ENCODE assay signal across 18 cellular contexts in the genomic region with DNA sequence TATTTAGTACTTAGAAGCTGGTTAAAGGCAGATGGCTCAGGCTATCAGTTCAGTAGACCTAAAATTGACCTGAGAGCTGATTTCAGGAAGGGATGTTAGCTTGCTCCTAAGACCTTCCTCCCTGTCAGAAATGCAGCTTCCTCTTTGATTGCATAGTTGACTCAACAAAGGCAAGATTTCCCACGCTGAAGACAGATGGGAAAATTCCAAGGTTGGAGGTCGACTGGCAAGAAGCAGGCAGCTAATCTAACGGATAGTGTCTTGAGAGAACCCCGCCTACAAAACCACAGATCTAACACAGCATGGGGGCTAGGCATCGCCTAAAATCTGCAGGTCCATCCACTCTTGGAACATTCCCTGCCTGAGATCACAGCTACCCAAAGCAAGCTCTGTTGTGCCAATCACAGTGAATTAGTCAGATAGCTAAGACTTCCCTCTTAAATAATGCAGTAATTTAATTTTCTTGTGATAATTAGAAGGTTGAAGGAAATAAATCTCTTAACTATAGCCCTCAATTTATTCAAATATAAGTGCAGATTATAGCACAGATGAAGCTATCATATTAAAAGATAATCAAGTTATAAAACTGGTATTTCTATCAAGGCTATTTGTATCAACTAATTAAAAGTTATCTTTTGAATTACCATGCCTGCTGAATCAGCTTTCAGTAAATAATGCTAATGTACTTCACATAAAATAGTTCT.
DNase-seq lines count a peak whose midpoint lies in the region; ATAC-seq, FAIRE-seq and TF ChIP-seq lines count a peak whose summit lies in the region.
"Had no signal": no experiment of that assay in that cellular context is flagged by ENCODE, and none has a peak within 500 bp of the region (broad histone marks: within the 10 kb centered on the region; RNA-seq: fewer than 3 reads in every experiment).

No MANE protein-coding gene starts in this region.

- H3K4me3 Mint-ChIP-seq in endodermal cell = no peak overlapping the region
- H3K4me3 Mint-ChIP-seq in nephron progenitor cell = no peak overlapping the region

- no peak overlapping the region for H3K27ac ChIP-seq in GM23248
- H3K27ac ChIP-seq in endodermal cell (ENCODE audit: low read depth, low read length) = peak overlapping the region; percentile 79
- no peak overlapping the region for H3K27ac ChIP-seq in small intestine (ENCODE audit: low read depth in 1 of 2, low read length in 1 of 2)
- H3K27ac ChIP-seq: BLaER1, ovary, Peyer's patch, tibial artery had no signal

- H3K4me2 ChIP-seq in GM23248 (ENCODE audit: unreplicated experiment) = no peak overlapping the region
- H3K4me2 ChIP-seq: BLaER1 had no signal

- H3K9ac ChIP-seq in GM23248 (no peak overlapping the region), endodermal cell (ENCODE audit: extremely low read depth, low read length, poor library complexity, severe bottlenecking) (no peak overlapping the region)
- H3K9ac ChIP-seq: BLaER1 had no signal

- in situ Hi-C loops in GM23248 (cut with MboI) = no loop called here

- ATAC-seq in HG03571 (IDR thresholded peaks at IDR 0.05; ENCODE audit: unreplicated experiment) = no peak
- ATAC-seq: mucosa of descending colon had no signal

- H3K9me3 ChIP-seq in GM23248 (ENCODE audit: low read depth) (no peaks in the 10 kb centered on the region), endodermal cell (ENCODE audit: control insufficient read depth, low read length) (no peaks in the 10 kb centered on the region), small intestine (ENCODE audit: control insufficient read depth, low read depth) (no peaks in the 10 kb centered on the region)
- H3K9me3 ChIP-seq: BLaER1, mucosa of descending colon, ovary, Peyer's patch, tibial artery had no signal

- H3K36me3 Mint-ChIP-seq in endodermal cell (ENCODE audit: low read depth) (no peaks in the 10 kb centered on the region), nephron progenitor cell (ENCODE audit: low read depth) (no peaks in the 10 kb centered on the region)

- H3F3A ChIP-seq in GM23248 (ENCODE audit: insufficient read depth) = no peaks in the 10 kb centered on the region

- FAIRE-seq in small intestine (lab: Jason Lieb, UNC) = no peak
- FAIRE-seq in HTR-8/SVneo (lab: Jason Lieb, UNC) = no peak
- FAIRE-seq: colon had no signal

- H3K27me3 ChIP-seq in GM23248 (replicated peaks; ENCODE audit: insufficient read depth) (no peaks in the 10 kb centered on the region), endodermal cell (ENCODE audit: control insufficient read depth, insufficient read depth, low read length, poor library complexity, severe bottlenecking) (no peaks in the 10 kb centered on the region), small intestine (ENCODE audit: control insufficient read depth in 2 of 2, insufficient read depth in 2 of 2, low read length in 2 of 2) (no peaks in the 10 kb centered on the region)
- H3K27me3 ChIP-seq: BLaER1, Peyer's patch had no signal

- no peak overlapping the region for H3K4me3 ChIP-seq in GM23248
- no peak overlapping the region for H3K4me3 ChIP-seq in endodermal cell (ENCODE audit: low read length)
- H3K4me3 ChIP-seq in small intestine (ENCODE audit: low read depth in 1 of 2, low read length in 2 of 2) = no peak overlapping the region
- H3K4me3 ChIP-seq: BLaER1, mucosa of descending colon, ovary, Peyer's patch, tibial artery had no signal

- TF ChIP-seq CTCF in endodermal cell (conservative IDR thresholded peaks at IDR 0.05) = no peak
- TF ChIP-seq CTCF in nephron progenitor cell (IDR thresholded peaks at IDR 0.05) = no peak

- H3K4me1 Mint-ChIP-seq in endodermal cell = peaks cover 3% of the 10 kb centered on the region
- peaks cover 19% of the 10 kb centered on the region for H3K4me1 Mint-ChIP-seq in nephron progenitor cell

- DNase-seq in GM23248 = peak; percentile 13
- DNase-seq in RPMI7951 (ENCODE audit: low read depth) = peak; percentile 14
- DNase-seq in endodermal cell = peak; percentile 74
- peak; percentile 4 for DNase-seq in nephron progenitor cell
- no peak for DNase-seq in small intestine
- no peak for DNase-seq in SKM-1 (lab: John Stamatoyannopoulos, UW; ENCODE audit: unreplicated experiment)
- no peak for DNase-seq in HTR-8/SVneo (ENCODE audit: insufficient read length, low spot score)
- DNase-seq: activated CD8-positive, alpha-beta memory T cell treated with anti-CD3 and anti-CD28 coated beads for 24 hours; erythroblast; kidney glomerular epithelial cell; mucosa of descending colon; ovary; Peyer's patch; stimulated activated CD4-positive, alpha-beta T cell treated with anti-CD3 and anti-CD28 coated beads, Interleukin-4, amount 100 ng/mL, for 1 hour; tibial artery had no signal

- H2AFZ ChIP-seq in GM23248 = no peak overlapping the region

- H4K20me1 ChIP-seq in GM23248 (ENCODE audit: insufficient read depth) = no peaks in the 10 kb centered on the region; the same call in 1 of the 2 replicates
- H4K20me1 ChIP-seq: BLaER1 had no signal

- H3K79me2 ChIP-seq in GM23248 (ENCODE audit: insufficient read depth) = no peaks in the 10 kb centered on the region

- no peaks in the 10 kb centered on the region for H3K27me3 Mint-ChIP-seq in endodermal cell (ENCODE audit: insufficient read depth)
- H3K27me3 Mint-ChIP-seq in nephron progenitor cell (ENCODE audit: low read depth, poor library complexity) = no peaks in the 10 kb centered on the region

- no peaks in the 10 kb centered on the region for H3K9me2 ChIP-seq in GM23248 (ENCODE audit: insufficient read depth)

- H3K27ac Mint-ChIP-seq in endodermal cell = no peak overlapping the region
- H3K27ac Mint-ChIP-seq in nephron progenitor cell = no peak overlapping the region

- H3K36me3 ChIP-seq in GM23248 (ENCODE audit: low read depth) (no peaks in the 10 kb centered on the region), endodermal cell (ENCODE audit: control insufficient read depth, insufficient read depth, low read length) (no peaks in the 10 kb centered on the region), small intestine (ENCODE audit: control insufficient read depth in 2 of 2, insufficient read depth in 2 of 2, low read length in 2 of 2) (no peaks in the 10 kb centered on the region)
- H3K36me3 ChIP-seq: BLaER1, ovary, Peyer's patch, tibial artery had no signal

- 27 to 36% methylated on average over 5 of the region's 5 CpGs for WGBS in GM23248 (ENCODE audit: low coverage in 1 of 2, low lambda C conversion rate in 2 of 2, missing lambda C conversion rate in 2 of 2), 2 experiments
- 41 to 57% methylated on average over 3 to 5 of the region's 5 CpGs for WGBS in endodermal cell (ENCODE audit: insufficient coverage in 1 of 2, insufficient read length in 1 of 2), 2 experiments
- 37 to 65% (median 61%) methylated on average over 5 of the region's 5 CpGs for WGBS in small intestine, 3 donors

- H3K4me1 ChIP-seq in GM23248 (ENCODE audit: insufficient read depth) = 0 out of 2 replicates have a peak, but pooled peaks cover 3% of the 10 kb centered on the region
- peaks cover 7% of the 10 kb centered on the region for H3K4me1 ChIP-seq in endodermal cell (ENCODE audit: control insufficient read depth, insufficient read depth, low read length)
- H3K4me1 ChIP-seq in small intestine (ENCODE audit: control insufficient read depth in 2 of 2, insufficient read depth in 1 of 2, low read depth in 1 of 2, low read length in 1 of 2) = no peaks in the 10 kb centered on the region
- H3K4me1 ChIP-seq: BLaER1, Peyer's patch, tibial artery had no signal

- H3K9me3 Mint-ChIP-seq in endodermal cell (no peaks in the 10 kb centered on the region), nephron progenitor cell (no peaks in the 10 kb centered on the region)

Comparison
In these comparisons a context has a peak if more than half of its experiments do, and no peak if none do; other contexts are left out.
1. DNase-seq: peak in GM23248 (single experiment), RPMI7951 (single experiment), endodermal cell (single experiment) and nephron progenitor cell (single experiment); none in small intestine (single experiment), SKM-1 (single experiment) and HTR-8/SVneo (single experiment).